In the genomic region with DNA sequence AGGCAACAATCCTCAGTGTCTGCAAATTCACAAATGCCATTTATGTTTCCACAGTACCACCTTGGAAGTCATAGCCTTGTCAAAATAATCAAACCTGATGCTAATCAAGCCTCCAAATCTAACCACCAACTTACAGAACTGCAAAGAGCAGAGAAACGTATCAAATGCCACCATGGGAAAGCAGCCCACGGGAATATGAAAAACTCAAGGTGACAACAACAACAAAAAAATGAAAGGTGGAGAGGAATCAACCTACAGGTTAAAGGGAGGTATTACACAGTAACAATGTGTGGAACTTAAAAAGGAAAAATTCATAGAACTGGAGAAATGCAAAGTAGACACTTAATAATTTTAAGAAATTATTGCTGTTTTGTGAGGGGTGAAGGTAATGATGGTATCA, we compare ENCODE assay signal across 21 cellular contexts. TPM values are rescaled to one million over a fixed set of nuclear protein-coding genes. Genes with fewer than 3 reads are reported as not detected.
DNase-seq lines count a peak whose midpoint lies in the region; ATAC-seq and TF ChIP-seq lines count a peak whose summit lies in the region.
"Had no signal": no experiment of that assay in that cellular context is flagged by ENCODE, and none has a peak within 500 bp of the region (broad histone marks: within the 10 kb centered on the region; RNA-seq: fewer than 3 reads in every experiment).

No MANE protein-coding gene starts in this region.

- peak overlapping the region in 3 of 8 donors; percentile 16 to 53 (median 32) for H3K4me3 Mint-ChIP-seq in CD4-positive, alpha-beta memory T cell
- H3K4me3 Mint-ChIP-seq in activated CD4-positive, alpha-beta memory T cell treated with anti-CD3 and anti-CD28 coated beads, Interleukin-2, amount 10 ng/mL, durations not matched to agents 7 days and 5 days = no peak overlapping the region
- no peak overlapping the region for H3K4me3 Mint-ChIP-seq in glutamatergic neuron (ENCODE audit: unreplicated experiment)
- H3K4me3 Mint-ChIP-seq: activated CD4-positive, alpha-beta T cell treated with anti-CD3 and anti-CD28 coated beads, Interleukin-2, amount 10 ng/mL, durations not matched to agents 7 days and 5 days had no signal

- no peaks in the 10 kb centered on the region for H3K9me3 ChIP-seq in CD4-positive, alpha-beta memory T cell (ENCODE audit: control insufficient read depth in 1 of 2, low read length in 2 of 2)
- H3K9me3 ChIP-seq in right cardiac atrium (ENCODE audit: control insufficient read depth, low read length) = no peaks in the 10 kb centered on the region
- H3K9me3 ChIP-seq: MG63, upper lobe of left lung had no signal

- no peak overlapping the region for H3K27ac ChIP-seq in CD4-positive, alpha-beta memory T cell (ENCODE audit: low read depth, low read length)
- H3K27ac ChIP-seq in right cardiac atrium (ENCODE audit: low read length) = no peak overlapping the region
- H3K27ac ChIP-seq: upper lobe of left lung had no signal

- H3K4me1 Mint-ChIP-seq in CD4-positive, alpha-beta memory T cell = peaks cover 59 to 79% (median 70%) of the 10 kb centered on the region in 4 donors
- H3K4me1 Mint-ChIP-seq in activated CD4-positive, alpha-beta memory T cell treated with anti-CD3 and anti-CD28 coated beads, Interleukin-2, amount 10 ng/mL, durations not matched to agents 7 days and 5 days = peaks cover 58% of the 10 kb centered on the region
- H3K4me1 Mint-ChIP-seq in glutamatergic neuron (ENCODE audit: low read depth, unreplicated experiment) = peaks cover 3% of the 10 kb centered on the region

- 93% methylated on average over 2 of the region's 2 CpGs for WGBS in right cardiac atrium

- H3K36me3 ChIP-seq in CD4-positive, alpha-beta memory T cell (ENCODE audit: insufficient read depth, low read length) = peaks cover 6% of the 10 kb centered on the region
- no peaks in the 10 kb centered on the region for H3K36me3 ChIP-seq in H7 (replicated peaks; ENCODE audit: control insufficient read depth, insufficient read depth, low read length)
- H3K36me3 ChIP-seq: MG63, upper lobe of left lung had no signal

- H3K36me3 Mint-ChIP-seq in CD4-positive, alpha-beta memory T cell = peaks cover 39 to 63% of the 10 kb centered on the region in 2 donors
- peaks cover 62% of the 10 kb centered on the region for H3K36me3 Mint-ChIP-seq in activated CD4-positive, alpha-beta memory T cell treated with anti-CD3 and anti-CD28 coated beads, Interleukin-2, amount 10 ng/mL, durations not matched to agents 7 days and 5 days (ENCODE audit: low read depth)
- H3K36me3 Mint-ChIP-seq in glutamatergic neuron (ENCODE audit: unreplicated experiment) = no peaks in the 10 kb centered on the region

- TF ChIP-seq POLR2A in erythroblast (IDR thresholded peaks at IDR 0.05; ENCODE audit: low read length) = no peak

- H3K9me3 Mint-ChIP-seq in CD4-positive, alpha-beta memory T cell = peaks cover 0 to 3% (median 0%) of the 10 kb centered on the region in 8 donors
- H3K9me3 Mint-ChIP-seq in activated CD4-positive, alpha-beta memory T cell treated with anti-CD3 and anti-CD28 coated beads, Interleukin-2, amount 10 ng/mL, durations not matched to agents 7 days and 5 days = peaks cover 3% of the 10 kb centered on the region
- peaks cover 2% of the 10 kb centered on the region for H3K9me3 Mint-ChIP-seq in glutamatergic neuron (ENCODE audit: unreplicated experiment)
- H3K9me3 Mint-ChIP-seq: activated naive CD4-positive, alpha-beta T cell treated with anti-CD3 and anti-CD28 coated beads, Interleukin-2, amount 50 U/mL, for 24 hours had no signal

- no peaks in the 10 kb centered on the region for H3K27me3 Mint-ChIP-seq in CD4-positive, alpha-beta memory T cell
- no peaks in the 10 kb centered on the region for H3K27me3 Mint-ChIP-seq in activated CD4-positive, alpha-beta memory T cell treated with anti-CD3 and anti-CD28 coated beads, Interleukin-2, amount 10 ng/mL, durations not matched to agents 7 days and 5 days
- H3K27me3 Mint-ChIP-seq in glutamatergic neuron (ENCODE audit: unreplicated experiment) = peaks cover 2% of the 10 kb centered on the region
- H3K27me3 Mint-ChIP-seq: activated CD4-positive, alpha-beta T cell treated with anti-CD3 and anti-CD28 coated beads, Interleukin-2, amount 10 ng/mL, durations not matched to agents 7 days and 5 days; activated naive CD4-positive, alpha-beta T cell treated with anti-CD3 and anti-CD28 coated beads, Interleukin-2, amount 50 U/mL, for 24 hours had no signal

- no peak overlapping the region for H3K4me3 ChIP-seq in CD4-positive, alpha-beta memory T cell (ENCODE audit: low read length in 2 of 2)
- H3K4me3 ChIP-seq in H7 (ENCODE audit: insufficient read depth, low read depth, low read length) = no peak overlapping the region
- no peak overlapping the region for H3K4me3 ChIP-seq in right cardiac atrium (ENCODE audit: low read length)
- H3K4me3 ChIP-seq: MG63, upper lobe of left lung had no signal

- CTCF ChIA-PET in CD4-positive, alpha-beta memory T cell (lab: Charles Lee; ENCODE audit: partially characterized antibody) = interaction anchor here (0.5 kb wide), 1 partner anchor 246 kb away, joined by 3 read pairs; no protein-coding TSS in a partner anchor
- CTCF ChIA-PET in activated CD4-positive, alpha-beta memory T cell treated with anti-CD3 and anti-CD28 coated beads, Interleukin-2, amount 10 ng/mL, durations not matched to agents 7 days and 5 days (lab: Charles Lee) = interaction anchor here (1.3 kb wide), 1 partner anchor 16 kb away, joined by 3 read pairs; no protein-coding TSS in a partner anchor

- intact Hi-C loops in CD4-positive, alpha-beta memory T cell (cut with micrococcal nuclease) = no loop called here
- intact Hi-C loops in right cardiac atrium (cut with DNase I) = no loop called here

- ATAC-seq in HG02938 (IDR thresholded peaks at IDR 0.05; ENCODE audit: unreplicated experiment) = no peak
- no peak for ATAC-seq in right cardiac atrium
- ATAC-seq: HepG2, left colon had no signal

- DNase-seq in CD4-positive, alpha-beta memory T cell = peak in 2 of 5 donors; percentile 17 to 41
- DNase-seq in H7 (peak; percentile 23), glutamatergic neuron (no peak), erythroblast (lab: John Stamatoyannopoulos, UW) (no peak), HK-2 (ENCODE audit: unreplicated experiment) (no peak), right cardiac atrium (no peak)
- no peak for DNase-seq in activated CD4-positive, alpha-beta memory T cell treated with anti-CD3 and anti-CD28 coated beads, Interleukin-2, amount 10 ng/mL, durations not matched to agents 7 days and 5 days
- DNase-seq: activated CD4-positive, alpha-beta T cell treated with anti-CD3 and anti-CD28 coated beads, Interleukin-2, amount 10 ng/mL, durations not matched to agents 7 days and 5 days; effector memory CD4-positive, alpha-beta T cell; left colon; MG63; NCI-H1436 treated with DMSO at 0.1 percent for 48 hours; NCI-H69; Right ventricle myocardium superior; small intestine; stimulated activated CD4-positive, alpha-beta T cell treated with anti-CD3 and anti-CD28 coated beads, Interleukin-2, amount 100 ng/mL, for 48 hours; SW 1271; upper lobe of left lung had no signal

- H3K27me3 ChIP-seq in CD4-positive, alpha-beta memory T cell (ENCODE audit: insufficient read depth, low read length) = no peaks in the 10 kb centered on the region
- H3K27me3 ChIP-seq in H7 (ENCODE audit: control insufficient read depth, insufficient read depth, low read length) = no peaks in the 10 kb centered on the region
- H3K27me3 ChIP-seq in right cardiac atrium (ENCODE audit: control insufficient read depth, insufficient read depth) = no peaks in the 10 kb centered on the region
- H3K27me3 ChIP-seq: MG63, upper lobe of left lung had no signal

- TF ChIP-seq CTCF in glutamatergic neuron (IDR thresholded peaks at IDR 0.05; ENCODE audit: partially characterized antibody, unreplicated experiment) = peak; percentile 46

- peak overlapping the region in 6 of 7 donors; percentile 2 to 76 (median 68) for H3K27ac Mint-ChIP-seq in CD4-positive, alpha-beta memory T cell
- peak overlapping the region; percentile 29 for H3K27ac Mint-ChIP-seq in activated CD4-positive, alpha-beta memory T cell treated with anti-CD3 and anti-CD28 coated beads, Interleukin-2, amount 10 ng/mL, durations not matched to agents 7 days and 5 days
- H3K27ac Mint-ChIP-seq in glutamatergic neuron (ENCODE audit: unreplicated experiment) = no peak overlapping the region
- H3K27ac Mint-ChIP-seq: activated CD4-positive, alpha-beta T cell treated with anti-CD3 and anti-CD28 coated beads, Interleukin-2, amount 10 ng/mL, durations not matched to agents 7 days and 5 days; activated naive CD4-positive, alpha-beta T cell treated with anti-CD3 and anti-CD28 coated beads, Interleukin-2, amount 50 U/mL, for 24 hours had no signal

- POLR2A ChIA-PET in CD4-positive, alpha-beta memory T cell (lab: Charles Lee; ENCODE audit: partially characterized antibody) = no interaction called here
- POLR2A ChIA-PET in activated CD4-positive, alpha-beta memory T cell treated with anti-CD3 and anti-CD28 coated beads, Interleukin-2, amount 10 ng/mL, durations not matched to agents 7 days and 5 days (lab: Charles Lee) = no interaction called here

- peaks cover 62% of the 10 kb centered on the region for H3K4me1 ChIP-seq in CD4-positive, alpha-beta memory T cell (ENCODE audit: insufficient read depth, low read length)
- H3K4me1 ChIP-seq in right cardiac atrium (ENCODE audit: control insufficient read depth, insufficient read depth, low read length) = no peaks in the 10 kb centered on the region
- H3K4me1 ChIP-seq: upper lobe of left lung had no signal

RNA-seq across cellular contexts. Expression of a gene that starts 46.7 kb away (rescaled TPM):
- total RNA-seq in CD4-positive, alpha-beta memory T cell = 10 to 100 TPM; 94.6 to 95.7 TPM
- 10 to 100 TPM; 67.2 to 73.1 TPM for polyA plus RNA-seq in CD4-positive, alpha-beta memory T cell
- not detected in 2 replicates for total RNA-seq in H7 (2014; rRNA removed; shearing (Covaris generic))
- total RNA-seq in activated CD4-positive, alpha-beta memory T cell treated with anti-CD3 and anti-CD28 coated beads, Interleukin-2, amount 10 ng/mL, durations not matched to agents 7 days and 5 days = 100 to 1,000 TPM; 102 to 111 TPM
- total RNA-seq in glutamatergic neuron (ENCODE audit: unreplicated experiment) (0.05 TPM), right cardiac atrium (1 to 10 TPM; 1.1 to 1.8 (median 1.4) TPM)
- 0.11 TPM for polyA plus RNA-seq in right cardiac atrium

Comparison
In these comparisons a context has a peak if more than half of its experiments do, and no peak if none do; other contexts are left out.
1. RNA of a gene that starts 46.7 kb away (total RNA-seq): 102 to 111 TPM in activated CD4-positive, alpha-beta memory T cell treated with anti-CD3 and anti-CD28 coated beads, Interleukin-2, amount 10 ng/mL, durations not matched to agents 7 days and 5 days and 94.6 to 95.7 TPM in CD4-positive, alpha-beta memory T cell; 1.1 to 1.8 TPM in right cardiac atrium, 0.05 TPM in glutamatergic neuron (single experiment) and not detected in H7; every median in the first group is over 10 times any median in the second.